Comparison of ENCODE assay signal across 1 cellular context in genomic region chr16:58198022-58198683, GRCh38.
TF ChIP-seq lines count a peak whose summit lies in the region.

CSNK2A2 (minus strand) TSS chr16:58198106; CDS start chr16:58197736, 370 bp downstream.

TF ChIP-seq in IMR-90, 13 proteins besides CTCF, POLR2A, EP300 and RAD21:
- TF ChIP-seq FOS (IDR thresholded peaks at IDR 0.05; ENCODE audit: low read depth, low read length) = no peak
- no peak for TF ChIP-seq RFX5 (IDR thresholded peaks at IDR 0.05; ENCODE audit: low read depth, low read length)
- TF ChIP-seq MXI1 (IDR thresholded peaks at IDR 0.05; ENCODE audit: borderline replicate concordance, low read depth, low read length) = no peak
- peak; percentile 77 for TF ChIP-seq MAZ (IDR thresholded peaks at IDR 0.05; ENCODE audit: borderline replicate concordance, low read depth, low read length)
- no peak for TF ChIP-seq MAFK (IDR thresholded peaks at IDR 0.05; ENCODE audit: low read depth, low read length)
- TF ChIP-seq SMC3 (IDR thresholded peaks at IDR 0.05; ENCODE audit: low read depth, low read length) = 0 out of 2 replicates have a peak, but pooled peaks have one; percentile 7
TF ChIP-seq in IMR-90: peak in this region for 2.
